Comparison of ENCODE assay signal across 19 cellular contexts in the genomic region with DNA sequence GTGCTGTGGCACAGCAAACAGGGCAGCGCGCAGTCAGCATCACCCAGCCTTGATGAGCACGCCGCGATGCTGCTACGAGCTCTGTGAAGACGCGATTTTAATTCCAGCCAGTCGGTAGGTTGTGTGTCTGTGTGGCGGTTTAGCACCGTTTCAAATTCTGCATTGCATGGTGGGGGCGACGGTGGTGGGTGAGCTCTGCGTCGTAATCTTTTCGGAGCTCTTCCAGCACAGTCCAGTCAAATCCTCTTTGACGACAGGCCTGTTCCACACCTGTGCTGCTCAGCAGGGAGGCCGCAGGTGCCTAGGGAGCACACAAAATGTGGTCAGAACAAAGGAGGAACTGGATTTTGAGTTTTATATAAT. TPM values are rescaled to one million over a fixed set of nuclear protein-coding genes. Genes with fewer than 3 reads are reported as not detected.
"Had no signal": no experiment of that assay in that cellular context is flagged by ENCODE, and none has a peak within 500 bp of the region (broad histone marks: within the 10 kb centered on the region; RNA-seq: fewer than 3 reads in every experiment).

No MANE protein-coding gene starts in this region.

- H3K4me3 ChIP-seq: cardiac muscle cell, spleen had no signal

- H3K36me3 ChIP-seq: cardiac muscle cell, neutrophil, spleen had no signal

- H3K4me1 ChIP-seq: parathyroid adenoma had no signal

- H3K9ac ChIP-seq: parathyroid adenoma had no signal

- H3K27me3 ChIP-seq: cardiac muscle cell, neutrophil, spleen had no signal

- DNase-seq: activated CD4-positive, alpha-beta T cell treated with anti-CD3 and anti-CD28 coated beads, Interleukin-2, amount 10 ng/mL, durations not matched to agents 24 days and 14 days; activated CD8-positive, alpha-beta T cell treated with anti-CD3 and anti-CD28 coated beads for 36 hours; activated naive CD4-positive, alpha-beta T cell treated with Interleukin-2 at 50 U/mL for 16 hours; activated naive CD8-positive, alpha-beta T cell treated with anti-CD3 and anti-CD28 coated beads, Interleukin-2, amount 10 ng/mL, durations not matched to agents 7 days and 5 days; amygdala; dermis blood vessel endothelial cell; effector memory CD8-positive, alpha-beta T cell; mesendoderm; spleen; stimulated activated CD4-positive, alpha-beta T cell treated with anti-CD3 and anti-CD28 coated beads, Interleukin-4, amount 100 ng/mL, for 4 hours; T-helper 9 cell had no signal

- H3K9me3 ChIP-seq: neutrophil, spleen had no signal

- ATAC-seq: activated CD8-positive, alpha-beta T cell treated with anti-CD3 and anti-CD28 coated beads for 36 hours; effector memory CD8-positive, alpha-beta T cell; naive thymus-derived CD8-positive, alpha-beta T cell; stimulated activated memory B cell treated with anti-CD40 and anti-IgM and Interleukin-4, amounts not matched to agents 10 μg/mL and 1 μg/mL and 100 μg/mL, for 72 hours had no signal

- H3K27ac ChIP-seq: cardiac muscle cell, neutrophil, parathyroid adenoma, spleen had no signal

RNA-seq across cellular contexts. Expression of gene ALLC, which starts 8.6 kb away (rescaled TPM):
- total RNA-seq: activated CD4-positive, alpha-beta T cell treated with anti-CD3 and anti-CD28 coated beads, Interleukin-2, amount 10 ng/mL, durations not matched to agents 24 days and 14 days; activated CD8-positive, alpha-beta T cell treated with anti-CD3 and anti-CD28 coated beads for 36 hours; activated naive CD8-positive, alpha-beta T cell treated with anti-CD3 and anti-CD28 coated beads, Interleukin-2, amount 10 ng/mL, durations not matched to agents 7 days and 5 days; activated T-helper 2 cell treated with anti-CD3 and anti-CD28 coated beads, Interferon-gamma antibody, Interleukin-2, Interleukin-4, amounts not matched to agents 10 μg/mL and 5 μg/mL and 100 μg/mL, durations not matched to agents 14 hours and 24 hours and 36 hours; cardiac muscle cell; chondrocyte; dermis blood vessel endothelial cell; glomerular endothelial cell; naive thymus-derived CD8-positive, alpha-beta T cell; spleen had no signal

RNA-seq across cellular contexts. Expression of gene DCDC2C, which starts 36.8 kb away (rescaled TPM):
- total RNA-seq: activated CD4-positive, alpha-beta T cell treated with anti-CD3 and anti-CD28 coated beads, Interleukin-2, amount 10 ng/mL, durations not matched to agents 24 days and 14 days; activated CD8-positive, alpha-beta T cell treated with anti-CD3 and anti-CD28 coated beads for 36 hours; activated naive CD8-positive, alpha-beta T cell treated with anti-CD3 and anti-CD28 coated beads, Interleukin-2, amount 10 ng/mL, durations not matched to agents 7 days and 5 days; activated T-helper 2 cell treated with anti-CD3 and anti-CD28 coated beads, Interferon-gamma antibody, Interleukin-2, Interleukin-4, amounts not matched to agents 10 μg/mL and 5 μg/mL and 100 μg/mL, durations not matched to agents 14 hours and 24 hours and 36 hours; cardiac muscle cell; chondrocyte; glomerular endothelial cell; naive thymus-derived CD8-positive, alpha-beta T cell; spleen had no signal
